Comparison of ENCODE assay signal across 1 cellular context in genomic region chr22:49964493-49965290, GRCh38.
TF ChIP-seq lines count a peak whose summit lies in the region.

No MANE protein-coding gene starts in this region.

TF ChIP-seq in H1, 55 proteins besides CTCF, POLR2A, EP300 and RAD21:
- TF ChIP-seq MAFK (IDR thresholded peaks at IDR 0.05; ENCODE audit: low read depth, low read length) (no peak), POLR2AphosphoS5 (IDR thresholded peaks at IDR 0.05; ENCODE audit: low read depth, low read length) (peak; percentile 63)
